Comparison of ENCODE assay signal across 6 cellular contexts in the genomic region with DNA sequence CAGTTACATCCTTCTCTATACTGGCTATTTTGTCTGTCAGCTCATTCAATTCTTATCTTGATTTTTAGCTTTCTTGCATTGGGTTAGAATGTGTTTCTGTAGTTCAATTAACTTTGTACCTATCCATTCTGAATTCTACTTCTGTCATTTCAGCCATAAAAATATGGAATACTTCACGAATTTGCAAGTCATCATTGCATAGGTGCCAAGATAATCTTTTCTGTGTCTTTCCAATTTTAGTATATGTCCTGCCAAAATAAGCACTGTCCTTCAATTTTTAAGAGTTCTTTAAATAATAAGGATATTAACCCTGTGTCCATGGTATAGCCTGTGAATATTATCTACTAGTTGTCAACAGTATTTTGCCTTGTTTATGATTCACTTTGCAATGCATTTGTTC.
"Had no signal": no experiment of that assay in that cellular context is flagged by ENCODE, and none has a peak within 500 bp of the region (broad histone marks: within the 10 kb centered on the region; RNA-seq: fewer than 3 reads in every experiment).

No MANE protein-coding gene starts in this region.

- DNase-seq: KBM-7, KG1 had no signal

- H3K4me3 ChIP-seq: K562 had no signal

- H3K4me2 ChIP-seq: KMS-11 had no signal

- ATAC-seq: K562 had no signal

- H3K9ac ChIP-seq: KMS-11 had no signal

- H3K27ac ChIP-seq: HL-60, KMS-11 had no signal

- FAIRE-seq: HTR-8/SVneo, K562 had no signal
